In genomic region chr1:241615043-241615974, GRCh38 we compare ENCODE assay signal across 17 cellular contexts. TPM values are rescaled to one million over a fixed set of nuclear protein-coding genes. Genes with fewer than 3 reads are reported as not detected.
A peak's percentile ranks its signal among the peaks of the same experiment; 100 is the strongest.
DNase-seq lines count a peak whose midpoint lies in the region; ATAC-seq, FAIRE-seq and TF ChIP-seq lines count a peak whose summit lies in the region.
"Had no signal": no experiment of that assay in that cellular context is flagged by ENCODE, and none has a peak within 500 bp of the region (broad histone marks: within the 10 kb centered on the region; RNA-seq: fewer than 3 reads in every experiment).

No MANE protein-coding gene starts in this region.

- peak; percentile 83 for TF ChIP-seq POLR2A in right lobe of liver (IDR thresholded peaks at IDR 0.05)

- ATAC-seq in right lobe of liver (peak; percentile 84 to 97 (median 94)), sciatic nerve (no peak), left ventricle myocardium superior (no peak)
- ATAC-seq: GM12878; SK-N-SH treated with all-trans-retinoic acid at 6 μM for 48 hours; stimulated activated naive CD8-positive, alpha-beta T cell treated with anti-CD3 and anti-CD28 coated beads, Interleukin-15, Interleukin-2, amounts not matched to agents 100 U/mL and 50 U/mL, for 24 hours had no signal

- no peak for FAIRE-seq in bronchial epithelial cell (lab: Jason Lieb, UNC)
- FAIRE-seq: GM12878 had no signal

- no peaks in the 10 kb centered on the region for H3K27me3 Mint-ChIP-seq in type B pancreatic cell

- peaks cover 5% of the 10 kb centered on the region for H3K4me1 Mint-ChIP-seq in type B pancreatic cell (ENCODE audit: unreplicated experiment)

- peak overlapping the region; percentile 38 for H3K4me3 Mint-ChIP-seq in type B pancreatic cell
- H3K4me3 Mint-ChIP-seq: HFFc6 had no signal

- no peak overlapping the region for H3K27ac Mint-ChIP-seq in type B pancreatic cell
- H3K27ac Mint-ChIP-seq: HFFc6 had no signal

- no peak for TF ChIP-seq CTCF in bronchial epithelial cell (IDR thresholded peaks at IDR 0.05; ENCODE audit: insufficient read depth, low read length, severe bottlenecking)
- no peak for TF ChIP-seq CTCF in right lobe of liver (IDR thresholded peaks at IDR 0.05)
- no peak for TF ChIP-seq CTCF in type B pancreatic cell (conservative IDR thresholded peaks at IDR 0.05)

- H3K9me3 ChIP-seq in right lobe of liver: no peaks in the 10 kb centered on the region

- peak; percentile 79 for DNase-seq in HT1080 (ENCODE audit: low read depth)
- peak; percentile 94 for DNase-seq in bronchial epithelial cell (ENCODE audit: low read depth)
- peak; percentile 73 to 81 (median 76) for DNase-seq in right lobe of liver
- DNase-seq in type B pancreatic cell (ENCODE audit: extremely low spot score, unreplicated experiment): no peak
- DNase-seq in sciatic nerve (ENCODE audit: low spot score): no peak
- no peak for DNase-seq in left ventricle myocardium superior
- no peak for DNase-seq in UCSD-AML1 (lab: John Stamatoyannopoulos, UW; ENCODE audit: unreplicated experiment)
- DNase-seq: activated CD8-positive, alpha-beta memory T cell treated with anti-CD3 and anti-CD28 coated beads for 24 hours; activated effector memory CD4-positive, alpha-beta T cell treated with Interleukin-2 at 50 U/mL for 16 hours; dermis blood vessel endothelial cell; HFFc6; NCI-H1694 treated with DMSO at 0.1 percent for 48 hours; stimulated activated naive CD8-positive, alpha-beta T cell treated with anti-CD3 and anti-CD28 coated beads, Interleukin-15, Interleukin-2, amounts not matched to agents 100 U/mL and 50 U/mL, for 24 hours had no signal

- H3K4me3 ChIP-seq in bronchial epithelial cell (ENCODE audit: low read depth, low read length) (no peak overlapping the region), right lobe of liver (peak overlapping the region in 1 of 3 donors; percentile 22)
- H3K4me3 ChIP-seq: GM12878 had no signal

- WGBS in right lobe of liver (ENCODE audit: insufficient coverage, low coverage, low lambda C conversion rate, missing lambda C conversion rate): 34% methylated on average over 7 of the region's 8 CpGs

- peak overlapping the region; percentile 75 to 88 (median 82) for H3K27ac ChIP-seq in right lobe of liver

- H3K27me3 ChIP-seq in bronchial epithelial cell (ENCODE audit: control insufficient read depth, insufficient read depth, low read length): no peaks in the 10 kb centered on the region
- H3K27me3 ChIP-seq in right lobe of liver: no peaks in the 10 kb centered on the region

- intact Hi-C loops in right lobe of liver (cut with DNase I) (loop anchor here in 1 of 2 donors (10.0 kb wide), 1 partner anchor 219 kb away; no protein-coding TSS in a partner anchor), sciatic nerve (cut with DNase I) (loop anchor here (10.0 kb wide), 1 partner anchor 219 kb away; no protein-coding TSS in a partner anchor), left ventricle myocardium superior (cut with micrococcal nuclease) (loop anchor here (10.0 kb wide), 1 partner anchor 229 kb away; the partner anchor contains the start of gene EXO1)

- no peaks in the 10 kb centered on the region for H3K9me3 Mint-ChIP-seq in type B pancreatic cell
- H3K9me3 Mint-ChIP-seq: HFFc6 had no signal

- peaks cover 3% of the 10 kb centered on the region for H3K36me3 Mint-ChIP-seq in type B pancreatic cell

- peaks cover 0 to 45% (median 17%) of the 10 kb centered on the region in 4 donors for H3K4me1 ChIP-seq in right lobe of liver

- H3K36me3 ChIP-seq in bronchial epithelial cell (ENCODE audit: control insufficient read depth, insufficient read depth, low read length) (no peaks in the 10 kb centered on the region), right lobe of liver (no peaks in the 10 kb centered on the region)

RNA-seq across cellular contexts. Expression of gene CHML, which starts 24.9 kb away (rescaled TPM):
- 36.4 and 44.5 TPM in 2 replicates for total RNA-seq in HT1080 (2014; rRNA removed; shearing (Covaris generic))
- polyA plus RNA-seq in HT1080 (2015; cell fraction: cytosol; rRNA removed): 17.8 and 27.1 TPM in 2 replicates
- polyA plus RNA-seq in HT1080 (2015; cell fraction: nucleus; rRNA removed): 22.6 and 27.3 TPM in 2 replicates
- total RNA-seq in bronchial epithelial cell: 11.1 and 12.9 TPM in 2 replicates
- 1 to 10 TPM; 2.3 to 6.0 (median 3.9) TPM for total RNA-seq in right lobe of liver
- total RNA-seq in type B pancreatic cell (ENCODE audit: low replicate concordance): 15.7 and 24.8 TPM in 2 replicates
- total RNA-seq in sciatic nerve: 12.0 TPM
- total RNA-seq in left ventricle myocardium superior: 6.0 TPM

RNA-seq across cellular contexts. Expression of gene OPN3, which starts 24.9 kb away (rescaled TPM):
- 3.5 and 5.3 TPM in 2 replicates for total RNA-seq in HT1080 (2014; rRNA removed; shearing (Covaris generic))
- polyA plus RNA-seq in HT1080 (2015; cell fraction: cytosol; rRNA removed): 3.8 and 4.8 TPM in 2 replicates
- polyA plus RNA-seq in HT1080 (2015; cell fraction: nucleus; rRNA removed): 1.2 and 3.3 TPM in 2 replicates
- 14.7 and 23.8 TPM in 2 replicates for total RNA-seq in bronchial epithelial cell
- total RNA-seq in right lobe of liver: 10 to 100 TPM; 15.7 to 38.2 (median 28.8) TPM
- total RNA-seq in type B pancreatic cell (ENCODE audit: low replicate concordance): 13.1 and 25.6 TPM in 2 replicates
- 16.9 TPM for total RNA-seq in sciatic nerve
- 4.3 TPM for total RNA-seq in left ventricle myocardium superior

RNA-seq across cellular contexts. Expression of gene WDR64, which starts 36.8 kb away (rescaled TPM):
- total RNA-seq in HT1080 (2014; rRNA removed; shearing (Covaris generic)): not detected in 2 replicates
- not detected in 2 replicates for polyA plus RNA-seq in HT1080 (2015; cell fraction: cytosol; rRNA removed)
- polyA plus RNA-seq in HT1080 (2015; cell fraction: nucleus; rRNA removed): not detected in 2 replicates
- total RNA-seq in bronchial epithelial cell (under 0.01 TPM in 1 of 2 replicates, not detected in the other), right lobe of liver (under 1 TPM in 2 of 6 experiments, not detected in 4; 0.17 to 0.27 TPM), type B pancreatic cell (ENCODE audit: low replicate concordance) (not detected in 2 replicates), sciatic nerve (not detected), left ventricle myocardium superior (not detected)
- total RNA-seq: fibroblast of villous mesenchyme, GM12878, HFFc6, NCI-H460 had no signal

Comparison
In these comparisons a context has a peak if more than half of its experiments do, and no peak if none do; other contexts are left out.
1. DNase-seq: peak in HT1080 (single experiment), bronchial epithelial cell (single experiment) and right lobe of liver (3 of 3); none in type B pancreatic cell (single experiment), sciatic nerve (single experiment), left ventricle myocardium superior (single experiment) and UCSD-AML1 (single experiment).
2. ATAC-seq: peak in right lobe of liver (4 of 4); none in sciatic nerve (single experiment) and left ventricle myocardium superior (single experiment).